19 cellular contexts compared by ENCODE assay signal in the genomic region with DNA sequence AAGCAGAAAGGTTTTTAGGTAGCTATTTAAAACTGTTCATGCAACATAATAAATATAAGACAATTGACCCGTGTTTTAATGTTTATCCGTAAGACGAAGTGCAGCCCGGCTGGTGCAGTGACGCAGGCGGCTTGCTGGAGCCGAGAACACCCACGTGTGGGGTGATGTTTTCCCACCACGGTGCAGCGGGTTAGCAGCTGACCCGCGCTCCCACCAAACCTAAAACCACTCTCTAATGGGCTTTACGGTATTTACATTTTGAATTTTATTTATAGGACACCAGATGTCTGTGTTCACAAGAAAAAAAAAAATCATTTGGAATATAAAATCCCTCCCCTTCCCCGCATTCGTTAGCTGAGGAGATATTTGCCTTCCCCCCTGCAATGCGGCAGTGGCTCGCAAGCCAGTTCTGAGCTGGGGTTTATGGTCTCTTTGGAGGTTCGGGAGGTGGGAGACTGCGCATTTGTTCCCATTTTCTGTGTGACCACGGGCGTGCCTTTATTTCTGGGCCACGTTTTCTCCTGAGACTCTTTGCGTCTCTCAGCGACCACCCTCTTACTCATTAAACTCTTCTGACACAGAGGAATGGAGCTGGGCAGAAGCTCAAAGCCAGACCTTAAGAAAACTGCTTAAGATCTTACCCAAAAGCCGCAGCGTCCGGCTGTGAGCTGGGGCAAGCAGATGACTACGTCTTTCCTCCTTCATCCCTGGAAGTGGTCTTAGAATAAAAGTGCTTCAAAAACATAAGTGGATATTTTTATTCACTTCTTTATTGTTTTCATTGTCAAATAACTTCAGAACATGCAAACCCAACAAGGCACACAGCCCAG.
DNase-seq lines count a peak whose midpoint lies in the region; TF ChIP-seq lines count a peak whose summit lies in the region.
"Had no signal": no experiment of that assay in that cellular context is flagged by ENCODE, and none has a peak within 500 bp of the region (broad histone marks: within the 10 kb centered on the region; RNA-seq: fewer than 3 reads in every experiment).

No MANE protein-coding gene starts in this region.

- peaks cover 5% of the 10 kb centered on the region for H3K79me2 ChIP-seq in hepatocyte

- no peak overlapping the region for H2AFZ ChIP-seq in hepatocyte

- no peaks in the 10 kb centered on the region for H3K4me1 ChIP-seq in adipocyte (ENCODE audit: control insufficient read depth, insufficient read depth, low read length)
- H3K4me1 ChIP-seq in hepatocyte (ENCODE audit: insufficient read depth), result peaks cover 24% of the 10 kb centered on the region
- H3K4me1 ChIP-seq in muscle layer of duodenum (ENCODE audit: control insufficient read depth in 1 of 2, insufficient read depth in 2 of 2, low read length in 2 of 2), result peaks cover 0 to 12% of the 10 kb centered on the region in 2 donors
- H3K4me1 ChIP-seq in ovary (ENCODE audit: insufficient read depth), result no peaks in the 10 kb centered on the region

- H3K27ac ChIP-seq in hepatocyte (peak overlapping the region; percentile 79), muscle layer of duodenum (ENCODE audit: low read length) (peak overlapping the region; percentile 78), ovary (no peak overlapping the region)
- H3K27ac ChIP-seq: cardiac muscle cell, left ventricle myocardium inferior, thoracic aorta had no signal

- H4K20me1 ChIP-seq in hepatocyte (ENCODE audit: insufficient read depth, poor library complexity, severe bottlenecking), result no peaks in the 10 kb centered on the region

- H3K9ac ChIP-seq in adipocyte (ENCODE audit: low read length), result no peak overlapping the region

- H3K27me3 ChIP-seq in adipocyte (replicated peaks; ENCODE audit: control insufficient read depth, insufficient read depth, low read length) (peaks cover 89% of the 10 kb centered on the region), hepatocyte (no peaks in the 10 kb centered on the region), muscle layer of duodenum (ENCODE audit: low read depth, low read length) (peaks cover 8% of the 10 kb centered on the region), ovary (no peaks in the 10 kb centered on the region)
- H3K27me3 ChIP-seq: cardiac muscle cell had no signal

- H3K36me3 ChIP-seq in adipocyte (ENCODE audit: control insufficient read depth, insufficient read depth, low read length, severe bottlenecking), result no peaks in the 10 kb centered on the region
- H3K36me3 ChIP-seq in hepatocyte (replicated peaks; ENCODE audit: insufficient read depth, low read depth), result no peaks in the 10 kb centered on the region
- no peaks in the 10 kb centered on the region for H3K36me3 ChIP-seq in muscle layer of duodenum (ENCODE audit: control insufficient read depth in 1 of 2, insufficient read depth in 2 of 2, low read length in 2 of 2)
- no peaks in the 10 kb centered on the region for H3K36me3 ChIP-seq in ovary
- H3K36me3 ChIP-seq: cardiac muscle cell, left ventricle myocardium inferior, thoracic aorta had no signal

- peak; percentile 21 for DNase-seq in adipocyte (ENCODE audit: low read depth)
- DNase-seq in hepatocyte (ENCODE audit: low spot score), result peak; percentile 38
- DNase-seq in activated CD4-positive, alpha-beta T cell treated with anti-CD3 and anti-CD28 coated beads for 4 hours, result no peak
- DNase-seq in amniotic stem cell (lab: John Stamatoyannopoulos, UW), result no peak
- no peak for DNase-seq in NCI-H1436 (lab: John Stamatoyannopoulos, UW)
- no peak for DNase-seq in ovary
- DNase-seq: activated CD4-positive, alpha-beta T cell treated with anti-CD3 and anti-CD28 coated beads, Interleukin-2, amount 50 U/mL, for 1 hour; activated naive CD8-positive, alpha-beta T cell treated with anti-CD3 and anti-CD28 coated beads, Interleukin-2, amount 10 ng/mL, durations not matched to agents 7 days and 5 days; DMS53; KBM-7; left ventricle myocardium inferior; NCI-H1694; NCI-H748 treated with DMSO at 0.1 percent for 48 hours; right cardiac atrium; SHP77; T-cell had no signal

- H3K9me3 ChIP-seq in adipocyte (ENCODE audit: control insufficient read depth, low read length) (no peaks in the 10 kb centered on the region), hepatocyte (ENCODE audit: low read depth) (no peaks in the 10 kb centered on the region), muscle layer of duodenum (ENCODE audit: control insufficient read depth in 1 of 2, low read length in 2 of 2) (no peaks in the 10 kb centered on the region), ovary (no peaks in the 10 kb centered on the region)
- H3K9me3 ChIP-seq: left ventricle myocardium inferior, thoracic aorta had no signal

- TF ChIP-seq CTCF in hepatocyte (IDR thresholded peaks at IDR 0.05; ENCODE audit: poor library complexity), result no peak
- no peak for TF ChIP-seq CTCF in ovary (IDR thresholded peaks at IDR 0.05)

- TF ChIP-seq POLR2A in ovary (IDR thresholded peaks at IDR 0.05), result no peak

- H3K4me3 ChIP-seq in adipocyte (ENCODE audit: low read length), result no peak overlapping the region
- H3K4me3 ChIP-seq in hepatocyte, result no peak overlapping the region
- H3K4me3 ChIP-seq in muscle layer of duodenum (ENCODE audit: low read depth in 1 of 2, low read length in 2 of 2), result peak overlapping the region; percentile 41 to 47
- no peak overlapping the region for H3K4me3 ChIP-seq in ovary
- H3K4me3 ChIP-seq: cardiac muscle cell, left ventricle myocardium inferior, thoracic aorta had no signal

- H3K4me2 ChIP-seq in hepatocyte, result peak overlapping the region; percentile 66

- no peak for TF ChIP-seq EP300 in ovary (IDR thresholded peaks at IDR 0.05)

- 45% methylated on average over 28 of the region's 28 CpGs for WGBS in hepatocyte (ENCODE audit: low lambda C conversion rate, missing lambda C conversion rate)
- 15 to 27% (median 16%) methylated on average over 28 of the region's 28 CpGs for WGBS in ovary, 3 donors

- no peaks in the 10 kb centered on the region for H3K9me2 ChIP-seq in hepatocyte (replicated peaks; ENCODE audit: insufficient read depth)

- intact Hi-C loops in ovary (cut with DNase I), result no loop called here

Comparison
In these comparisons a context has a peak if more than half of its experiments do, and no peak if none do; other contexts are left out.
1. DNase-seq: peak in adipocyte (single experiment) and hepatocyte (single experiment); none in activated CD4-positive, alpha-beta T cell treated with anti-CD3 and anti-CD28 coated beads for 4 hours (0 of 2), amniotic stem cell (single experiment), NCI-H1436 (single experiment) and ovary (0 of 5).
2. H3K4me3 ChIP-seq: peak in muscle layer of duodenum (2 of 2); none in adipocyte (single experiment), hepatocyte (single experiment) and ovary (single experiment).
3. H3K27ac ChIP-seq: peak in hepatocyte (single experiment) and muscle layer of duodenum (single experiment); none in ovary (0 of 2).